In genomic region chr5:150779397-150780179, GRCh38 we compare ENCODE assay signal across 8 cellular contexts. TPM values are rescaled to one million over a fixed set of nuclear protein-coding genes. Genes with fewer than 3 reads are reported as not detected.
DNase-seq lines count a peak whose midpoint lies in the region; ATAC-seq and TF ChIP-seq lines count a peak whose summit lies in the region.

No MANE protein-coding gene starts in this region.

- peak; percentile 24 for DNase-seq in AG08395 (ENCODE audit: low spot score)
- no peak for DNase-seq in HFF-Myc (ENCODE audit: extremely low read depth, low read depth)
- DNase-seq in iris pigment epithelial cell (ENCODE audit: low read depth) = peak; percentile 66
- DNase-seq in thyroid gland = no peak
- DNase-seq in NCI-H510A (lab: John Stamatoyannopoulos, UW) = no peak
- no peak for DNase-seq in NCI-H524 treated with DMSO at 0.1 percent for 48 hours (lab: John Stamatoyannopoulos, UW)
- no peak for DNase-seq in activated CD4-positive, alpha-beta T cell treated with anti-CD3 and anti-CD28 coated beads for 48 hours

- no peak for TF ChIP-seq POLR2A in thyroid gland (IDR thresholded peaks at IDR 0.05)

- H3K4me3 Mint-ChIP-seq in activated T-helper 17 cell treated with anti-CD3 and anti-CD28 coated beads, Interleukin-2, amount 50 U/mL, for 72 hours = peak overlapping the region; percentile 92

- no peaks in the 10 kb centered on the region for H3K27me3 Mint-ChIP-seq in activated T-helper 17 cell treated with anti-CD3 and anti-CD28 coated beads, Interleukin-2, amount 50 U/mL, for 72 hours

- peak overlapping the region; percentile 87 for H3K4me3 ChIP-seq in HFF-Myc (replicated peaks; ENCODE audit: low read depth, low read length)
- peak overlapping the region in 2 of 3 donors; percentile 76 to 88 for H3K4me3 ChIP-seq in thyroid gland (replicated peaks in 1 of 3)

- H3K4me1 ChIP-seq in thyroid gland = peaks cover 26 to 32% of the 10 kb centered on the region in 2 donors

- TF ChIP-seq CTCF in HFF-Myc (IDR thresholded peaks at IDR 0.05; ENCODE audit: low read depth, low read length, missing control alignments) = no peak
- TF ChIP-seq CTCF in thyroid gland (IDR thresholded peaks at IDR 0.05) = no peak

- H3K9me3 Mint-ChIP-seq in activated T-helper 17 cell treated with anti-CD3 and anti-CD28 coated beads, Interleukin-2, amount 50 U/mL, for 72 hours = peaks cover 3% of the 10 kb centered on the region

- peak overlapping the region; percentile 82 to 95 (median 88) for H3K27ac ChIP-seq in thyroid gland

- no peaks in the 10 kb centered on the region for H3K27me3 ChIP-seq in thyroid gland

- intact Hi-C loops in thyroid gland (cut with DNase I) = loop anchor here (5.0 kb wide), 1 partner anchor 77 kb away; the partner anchor contains the start of gene RBM22

- 45 to 58% methylated on average over 9 to 13 of the region's 13 CpGs for WGBS in thyroid gland, 2 donors

- ATAC-seq in activated T-helper 17 cell treated with anti-CD3 and anti-CD28 coated beads, Interleukin-2, amount 50 U/mL, for 72 hours (replicated peaks) = no peak

- no peaks in the 10 kb centered on the region for H3K36me3 Mint-ChIP-seq in activated T-helper 17 cell treated with anti-CD3 and anti-CD28 coated beads, Interleukin-2, amount 50 U/mL, for 72 hours (ENCODE audit: low read depth)

- H3K36me3 ChIP-seq in thyroid gland = no peaks in the 10 kb centered on the region

- no peaks in the 10 kb centered on the region for H3K9me3 ChIP-seq in thyroid gland

- H3K27ac Mint-ChIP-seq in activated T-helper 17 cell treated with anti-CD3 and anti-CD28 coated beads, Interleukin-2, amount 50 U/mL, for 72 hours = peak overlapping the region; percentile 98

- H3K4me1 Mint-ChIP-seq in activated T-helper 17 cell treated with anti-CD3 and anti-CD28 coated beads, Interleukin-2, amount 50 U/mL, for 72 hours = peaks cover 40% of the 10 kb centered on the region

RNA-seq across cellular contexts. Expression of gene SMIM3, which starts 1.0 kb away (rescaled TPM):
- 10 to 100 TPM; 17.7 to 20.2 TPM for total RNA-seq in activated T-helper 17 cell treated with anti-CD3 and anti-CD28 coated beads, Interleukin-2, amount 50 U/mL, for 72 hours
- 10 to 100 TPM; 17.8 to 47.3 (median 24.1) TPM for total RNA-seq in thyroid gland

RNA-seq across cellular contexts. Expression of gene DCTN4, which starts 20.8 kb away (rescaled TPM):
- 10 to 100 TPM; 37.3 to 41.9 TPM for total RNA-seq in activated T-helper 17 cell treated with anti-CD3 and anti-CD28 coated beads, Interleukin-2, amount 50 U/mL, for 72 hours
- 10 to 100 TPM; 65.4 to 78.5 (median 72.8) TPM for total RNA-seq in thyroid gland

Comparison
In these comparisons a context has a peak if more than half of its experiments do, and no peak if none do; other contexts are left out.
1. DNase-seq: peak in AG08395 (single experiment) and iris pigment epithelial cell (single experiment); none in HFF-Myc (single experiment), thyroid gland (0 of 2), NCI-H510A (single experiment), NCI-H524 treated with DMSO at 0.1 percent for 48 hours (single experiment) and activated CD4-positive, alpha-beta T cell treated with anti-CD3 and anti-CD28 coated beads for 48 hours (single experiment).